In genomic region chr11:11996321-11997174, GRCh38 we compare ENCODE assay signal across 22 cellular contexts. TPM values are rescaled to one million over a fixed set of nuclear protein-coding genes. Genes with fewer than 3 reads are reported as not detected.
A peak's percentile ranks its signal among the peaks of the same experiment; 100 is the strongest.
DNase-seq lines count a peak whose midpoint lies in the region; ATAC-seq and TF ChIP-seq lines count a peak whose summit lies in the region.
"Had no signal": no experiment of that assay in that cellular context is flagged by ENCODE, and none has a peak within 500 bp of the region (broad histone marks: within the 10 kb centered on the region; RNA-seq: fewer than 3 reads in every experiment).

No MANE protein-coding gene starts in this region.

- H3K18ac ChIP-seq in IMR-90 (ENCODE audit: low read depth, low read length) = no peak overlapping the region

- no peak overlapping the region for H3K4me3 ChIP-seq in BLaER1 treated with 17β-estradiol and CSF1 and Interleukin-3, amounts not matched to agents 10 nM and 100 nM
- no peak overlapping the region for H3K4me3 ChIP-seq in IMR-90 (ENCODE audit: insufficient read depth, low read depth, low read length)
- H3K4me3 ChIP-seq: testis had no signal

- H3K27ac ChIP-seq in BLaER1 treated with 17β-estradiol and CSF1 and Interleukin-3, amounts not matched to agents 10 nM and 100 nM = no peak overlapping the region
- H3K27ac ChIP-seq in IMR-90 (ENCODE audit: insufficient read depth, low read length) = no peak overlapping the region
- H3K27ac ChIP-seq: testis had no signal

- H3K9me3 Mint-ChIP-seq in chondrocyte (ENCODE audit: low read depth) = no peaks in the 10 kb centered on the region
- H3K9me3 Mint-ChIP-seq in neural crest cell = no peaks in the 10 kb centered on the region
- H3K9me3 Mint-ChIP-seq: activated CD8-positive, alpha-beta T cell treated with anti-CD3 and anti-CD28 coated beads for 36 hours; activated T-cell treated with anti-CD3 and anti-CD28 coated beads, Interleukin-2, amount 50 U/mL, for 4 hours; CD4-positive, CD25-positive, alpha-beta regulatory T cell; endodermal cell; H9; natural killer cell treated with Interleukin-12 subunit alpha and Interleukin-12 subunit beta and Interleukin-15 and Interleukin-18, amount 100 ng/mL, for 72 hours had no signal

- H3K27me3 ChIP-seq in BLaER1 treated with 17β-estradiol and CSF1 and Interleukin-3, amounts not matched to agents 10 nM and 100 nM = no peaks in the 10 kb centered on the region
- H3K27me3 ChIP-seq in IMR-90 (ENCODE audit: control insufficient read depth, insufficient read depth, low read length) = no peaks in the 10 kb centered on the region
- H3K27me3 ChIP-seq: testis had no signal

- no peak overlapping the region for H4K5ac ChIP-seq in IMR-90 (ENCODE audit: low read depth, low read length)

- no peaks in the 10 kb centered on the region for H4K20me1 ChIP-seq in BLaER1 treated with 17β-estradiol and CSF1 and Interleukin-3, amounts not matched to agents 10 nM and 100 nM
- no peaks in the 10 kb centered on the region; the same call in 1 of the 2 replicates for H4K20me1 ChIP-seq in IMR-90 (ENCODE audit: insufficient read depth, low read length)

- no peak overlapping the region for H3K56ac ChIP-seq in IMR-90 (ENCODE audit: extremely low read depth, insufficient read depth, low read length)

- no peak overlapping the region for H3K14ac ChIP-seq in IMR-90 (replicated peaks; ENCODE audit: low read depth, low read length)

- POLR2A ChIA-PET in IMR-90 (lab: Charles Lee; ENCODE audit: unreplicated experiment) = no interaction called here

- H3K4me2 ChIP-seq in BLaER1 treated with 17β-estradiol and CSF1 and Interleukin-3, amounts not matched to agents 10 nM and 100 nM = peak overlapping the region in 8 of 11 experiments; percentile 0 to 49 (median 21); a peak in 13 of 22 replicates
- no peak overlapping the region for H3K4me2 ChIP-seq in IMR-90 (ENCODE audit: low read depth, low read length)

- intact Hi-C loops in IMR-90 (cut with micrococcal nuclease) = no loop called here

- TF ChIP-seq RAD21 in IMR-90 (IDR thresholded peaks at IDR 0.05; ENCODE audit: low read length) = no peak

- H3K23ac ChIP-seq in IMR-90 (ENCODE audit: low read depth, low read length) = no peak overlapping the region

- peak overlapping the region; percentile 20; the same call in 1 of the 2 replicates for H3K4ac ChIP-seq in IMR-90 (ENCODE audit: low read depth, low read length)

- no peaks in the 10 kb centered on the region for H3K9me3 ChIP-seq in BLaER1 treated with 17β-estradiol and CSF1 and Interleukin-3, amounts not matched to agents 10 nM and 100 nM (replicated peaks in 1 of 11)
- H3K9me3 ChIP-seq in IMR-90 (ENCODE audit: control insufficient read depth, insufficient read depth, low read length) = no peaks in the 10 kb centered on the region
- H3K9me3 ChIP-seq: testis had no signal

- H3K4me1 ChIP-seq in BLaER1 treated with 17β-estradiol and CSF1 and Interleukin-3, amounts not matched to agents 10 nM and 100 nM = peaks cover 0 to 24% (median 8%) of the 10 kb centered on the region in 10 experiments; a peak in 14 of 20 replicates
- peaks cover 19% of the 10 kb centered on the region for H3K4me1 ChIP-seq in IMR-90 (ENCODE audit: control insufficient read depth, insufficient read depth, low read length)

- no peaks in the 10 kb centered on the region for H3K36me3 ChIP-seq in BLaER1 treated with 17β-estradiol and CSF1 and Interleukin-3, amounts not matched to agents 10 nM and 100 nM
- H3K36me3 ChIP-seq in IMR-90 (ENCODE audit: control insufficient read depth, insufficient read depth, low read length) = peaks cover 51% of the 10 kb centered on the region

- in situ Hi-C loops in IMR-90 (cut with MboI; ENCODE audit: low sequenced_read_pairs) = no loop called here

- ATAC-seq in IMR-90 (ENCODE audit: low read depth) (no peak), HG03439 (IDR thresholded peaks at IDR 0.05; ENCODE audit: unreplicated experiment) (no peak), HG03457 (IDR thresholded peaks at IDR 0.05; ENCODE audit: unreplicated experiment) (no peak)
- ATAC-seq: activated CD4-positive, CD25-positive, alpha-beta regulatory T cell treated with anti-CD3 and anti-CD28 coated beads, Interleukin-2, amount 50 U/mL, for 24 hours; activated CD8-positive, alpha-beta T cell treated with anti-CD3 and anti-CD28 coated beads for 36 hours; activated T-cell treated with anti-CD3 and anti-CD28 coated beads, Interleukin-2, amount 50 U/mL, for 4 hours; left colon had no signal

- TF ChIP-seq CTCF in IMR-90 (conservative IDR thresholded peaks at IDR 0.05; ENCODE audit: low read depth, low read length) = no peak
- no peak for TF ChIP-seq CTCF in chondrocyte (IDR thresholded peaks at IDR 0.05)
- TF ChIP-seq CTCF in neural crest cell (conservative IDR thresholded peaks at IDR 0.05) = no peak

- H3K36me3 Mint-ChIP-seq in chondrocyte (ENCODE audit: low read depth) = peaks cover 27% of the 10 kb centered on the region
- peaks cover under 1% of the 10 kb centered on the region for H3K36me3 Mint-ChIP-seq in neural crest cell (ENCODE audit: low read depth)
- H3K36me3 Mint-ChIP-seq: CD4-positive, CD25-positive, alpha-beta regulatory T cell; natural killer cell treated with Interleukin-12 subunit alpha and Interleukin-12 subunit beta and Interleukin-15 and Interleukin-18, amount 100 ng/mL, for 72 hours had no signal

- dilution Hi-C loops in IMR-90 (cut with HindIII; ENCODE audit: low sequenced_read_pairs, unreplicated experiment) = no loop called here

- H3K27me3 Mint-ChIP-seq in chondrocyte (ENCODE audit: low read depth) (no peaks in the 10 kb centered on the region), neural crest cell (ENCODE audit: low read depth) (no peaks in the 10 kb centered on the region)

- DNase-seq in IMR-90 (no peak), chondrocyte (ENCODE audit: low spot score) (peak; percentile 46), neural crest cell (ENCODE audit: low read depth, low spot score) (no peak), OCI-M1 (lab: John Stamatoyannopoulos, UW) (no peak), GM19240 (ENCODE audit: insufficient read length, low spot score) (no peak)
- DNase-seq: activated naive CD4-positive, alpha-beta T cell treated with anti-CD3 and anti-CD28 coated beads, Interleukin-2, amount 50 U/mL, for 16 hours; activated T-cell treated with anti-CD3 and anti-CD28 coated beads, Interleukin-2, amount 50 U/mL, for 4 hours; endodermal cell; H9; left colon; NCI-H2227 treated with DMSO at 0.1 percent for 48 hours; NCI-H82; posterior cingulate gyrus; Right ventricle myocardium superior; testis had no signal

- CTCF ChIA-PET in IMR-90 (lab: Yijun Ruan, JAX) = no interaction called here

- H2BK120ac ChIP-seq in IMR-90 (ENCODE audit: low read depth, low read length) = no peak overlapping the region

- H3K4me1 Mint-ChIP-seq in chondrocyte (ENCODE audit: low read depth) (peaks cover 74% of the 10 kb centered on the region), neural crest cell (peaks cover 15% of the 10 kb centered on the region)

- H3K4me3 Mint-ChIP-seq in chondrocyte (ENCODE audit: unreplicated experiment) (no peak overlapping the region), neural crest cell (no peak overlapping the region)
- H3K4me3 Mint-ChIP-seq: activated CD8-positive, alpha-beta T cell treated with anti-CD3 and anti-CD28 coated beads for 36 hours; activated T-cell treated with anti-CD3 and anti-CD28 coated beads, Interleukin-2, amount 50 U/mL, for 4 hours; CD4-positive, CD25-positive, alpha-beta regulatory T cell; endodermal cell; H9; natural killer cell treated with Interleukin-12 subunit alpha and Interleukin-12 subunit beta and Interleukin-15 and Interleukin-18, amount 100 ng/mL, for 72 hours had no signal

- TF ChIP-seq POLR2A in IMR-90 (IDR thresholded peaks at IDR 0.05; ENCODE audit: low read depth, low read length) = no peak

- H2BK5ac ChIP-seq in IMR-90 (ENCODE audit: low read depth, low read length, poor library complexity, severe bottlenecking) = peak overlapping the region; percentile 7

- H3K9me1 ChIP-seq in IMR-90 (ENCODE audit: insufficient read depth, low read length) = peaks cover 22% of the 10 kb centered on the region

- H2AFZ ChIP-seq in IMR-90 (replicated peaks; ENCODE audit: low read length, poor library complexity) = no peak overlapping the region

- BruUV-seq in IMR-90 (replicated peaks; lab: Mats Ljungman, UMichigan) = no TSS peak

- H3K9ac ChIP-seq in BLaER1 treated with 17β-estradiol and CSF1 and Interleukin-3, amounts not matched to agents 10 nM and 100 nM = no peak overlapping the region
- no peak overlapping the region for H3K9ac ChIP-seq in IMR-90 (ENCODE audit: low read depth, low read length)

- H3K79me1 ChIP-seq in IMR-90 (ENCODE audit: low read depth in 1 of 2, low read length in 2 of 2) = peaks cover 32 to 81% of the 10 kb centered on the region in 2 experiments

- peak overlapping the region; percentile 12; the same call in 1 of the 2 replicates for H4K91ac ChIP-seq in IMR-90 (ENCODE audit: insufficient read depth, low read depth, low read length)

- H2BK15ac ChIP-seq in IMR-90 (ENCODE audit: low read depth, low read length) = no peak overlapping the region

- H4K8ac ChIP-seq in IMR-90 (ENCODE audit: low read depth in 2 of 2, low read length in 2 of 2) = no peak overlapping the region

- H2AK5ac ChIP-seq in IMR-90 (ENCODE audit: low read depth, low read length) = peak overlapping the region; percentile 38; the same call in 1 of the 2 replicates

- H2AK9ac ChIP-seq in IMR-90 (replicated peaks; ENCODE audit: low read depth, low read length, poor library complexity) = no peak overlapping the region

- 100% methylated on average over 2 of the region's 13 CpGs; no CpG with 5 or more reads in 1 of the 2 experiments for WGBS in IMR-90 (ENCODE audit: extremely low coverage in 2 of 2, insufficient read length in 1 of 2), 2 experiments

- H2BK20ac ChIP-seq in IMR-90 (ENCODE audit: low read depth, low read length) = no peak overlapping the region

- no peak overlapping the region for H3K27ac Mint-ChIP-seq in chondrocyte (ENCODE audit: unreplicated experiment)
- peak overlapping the region; percentile 43 for H3K27ac Mint-ChIP-seq in neural crest cell (ENCODE audit: unreplicated experiment)
- H3K27ac Mint-ChIP-seq: activated CD8-positive, alpha-beta T cell treated with anti-CD3 and anti-CD28 coated beads for 36 hours; endodermal cell; natural killer cell treated with Interleukin-12 subunit alpha and Interleukin-12 subunit beta and Interleukin-15 and Interleukin-18, amount 100 ng/mL, for 72 hours had no signal

TF ChIP-seq in IMR-90, 13 proteins besides CTCF, POLR2A, EP300 and RAD21 (continues in another document):
- TF ChIP-seq RCOR1 (IDR thresholded peaks at IDR 0.05; ENCODE audit: insufficient replicate concordance, low read length) = no peak
- TF ChIP-seq MXI1 (IDR thresholded peaks at IDR 0.05; ENCODE audit: borderline replicate concordance, low read depth, low read length) = no peak

RNA-seq across cellular contexts. Expression of gene DKK3, which starts 11.9 kb away (rescaled TPM):
- total RNA-seq in IMR-90 (2012; rRNA removed) (348 and 453 TPM in 2 replicates), chondrocyte (575 to 655 TPM (median 579 TPM) in 3 replicates), neural crest cell (17.6 and 21.0 TPM in 2 replicates)
- polyA plus RNA-seq in IMR-90 (2012; rRNA removed) = 838 and 964 TPM in 2 replicates
- polyA plus RNA-seq in IMR-90 (2012; cell fraction: cytosol; rRNA removed) = 812 and 1,206 TPM in 2 replicates
- polyA plus RNA-seq in IMR-90 (2012; cell fraction: nucleus; rRNA removed; ENCODE audit: low replicate concordance) = 383 and 412 TPM in 2 replicates
- total RNA-seq: activated CD8-positive, alpha-beta T cell treated with anti-CD3 and anti-CD28 coated beads for 36 hours; CD4-positive, CD25-positive, alpha-beta regulatory T cell; natural killer cell treated with Interleukin-12 subunit alpha and Interleukin-12 subunit beta and Interleukin-15 and Interleukin-18, amount 100 ng/mL, for 72 hours had no signal

Comparison
In these comparisons a context has a peak if more than half of its experiments do, and no peak if none do; other contexts are left out.
1. RNA of gene DKK3, which starts 11.9 kb away (total RNA-seq): 575 to 655 TPM in chondrocyte and 348 to 453 TPM in IMR-90; 17.6 to 21.0 TPM in neural crest cell; every median in the first group is over 10 times any median in the second.